9 cellular contexts compared by ENCODE assay signal in genomic region chr18:22703883-22704626, GRCh38.
DNase-seq lines count a peak whose midpoint lies in the region; ATAC-seq and TF ChIP-seq lines count a peak whose summit lies in the region.
"Had no signal": no experiment of that assay in that cellular context is flagged by ENCODE, and none has a peak within 500 bp of the region (broad histone marks: within the 10 kb centered on the region; RNA-seq: fewer than 3 reads in every experiment).

No MANE protein-coding gene starts in this region.

- TF ChIP-seq CTCF in BJ (IDR thresholded peaks at IDR 0.05; ENCODE audit: insufficient read depth, low read depth, low read length) (peak; percentile 64), esophagus squamous epithelium (IDR thresholded peaks at IDR 0.05) (peak; percentile 30 to 83 (median 68)), nephron progenitor cell (IDR thresholded peaks at IDR 0.05) (peak; percentile 93)

- intact Hi-C loops in esophagus squamous epithelium (cut with DNase I): no loop called here

- DNase-seq in BJ (ENCODE audit: low read depth) (no peak), HS-27A (ENCODE audit: low read depth) (peak; percentile 48), SHP77 (lab: John Stamatoyannopoulos, UW) (peak; percentile 56 to 59), esophagus squamous epithelium (lab: John Stamatoyannopoulos, UW) (no peak), nephron progenitor cell (peak; percentile 18), DMS79 (lab: John Stamatoyannopoulos, UW) (no peak), KG1 (lab: John Stamatoyannopoulos, UW) (no peak)

- H3K27ac ChIP-seq in esophagus squamous epithelium: no peak overlapping the region

- H3K36me3 Mint-ChIP-seq in nephron progenitor cell (ENCODE audit: low read depth): no peaks in the 10 kb centered on the region
- H3K36me3 Mint-ChIP-seq: naive thymus-derived CD8-positive, alpha-beta T cell had no signal

- H3K27me3 ChIP-seq in BJ (ENCODE audit: control insufficient read depth, insufficient read depth, low read length) (no peaks in the 10 kb centered on the region), esophagus squamous epithelium (no peaks in the 10 kb centered on the region)

- no peaks in the 10 kb centered on the region for H3K4me1 ChIP-seq in esophagus squamous epithelium

- peaks cover 14% of the 10 kb centered on the region for H3K27me3 Mint-ChIP-seq in nephron progenitor cell (ENCODE audit: low read depth, poor library complexity)

- H3K4me3 ChIP-seq in BJ (ENCODE audit: low read depth, low read length): no peak overlapping the region
- H3K4me3 ChIP-seq in esophagus squamous epithelium: no peak overlapping the region

- TF ChIP-seq POLR2A in esophagus squamous epithelium (IDR thresholded peaks at IDR 0.05): no peak

- peak; percentile 69 for ATAC-seq in GM18517 (IDR thresholded peaks at IDR 0.05; ENCODE audit: unreplicated experiment)
- ATAC-seq: naive thymus-derived CD8-positive, alpha-beta T cell had no signal

- no peaks in the 10 kb centered on the region for H3K9me3 Mint-ChIP-seq in nephron progenitor cell

- no peak overlapping the region for H3K4me3 Mint-ChIP-seq in nephron progenitor cell
- H3K4me3 Mint-ChIP-seq: naive thymus-derived CD8-positive, alpha-beta T cell had no signal

- POLR2A ChIA-PET in BJ (lab: Charles Lee): no interaction called here

- no peak overlapping the region for H3K27ac Mint-ChIP-seq in nephron progenitor cell
- H3K27ac Mint-ChIP-seq: naive thymus-derived CD8-positive, alpha-beta T cell had no signal

- H3K4me1 Mint-ChIP-seq in nephron progenitor cell: peaks cover under 1% of the 10 kb centered on the region
- H3K4me1 Mint-ChIP-seq: naive thymus-derived CD8-positive, alpha-beta T cell had no signal

- WGBS in esophagus squamous epithelium, 2 donors: 56 to 61% methylated on average over 9 of the region's 9 CpGs

- no peaks in the 10 kb centered on the region for H3K9me3 ChIP-seq in esophagus squamous epithelium

- H3K36me3 ChIP-seq in BJ (ENCODE audit: control insufficient read depth, insufficient read depth, low read length): no peaks in the 10 kb centered on the region
- H3K36me3 ChIP-seq in esophagus squamous epithelium: no peaks in the 10 kb centered on the region

- CTCF ChIA-PET in BJ (lab: Yijun Ruan, JAX): interaction anchor here (0.7 to 1.8 kb wide), 7 partner anchors 10 to 148 kb away, joined by 3 to 7 read pairs (median 4); no protein-coding TSS in a partner anchor

Comparison
In these comparisons a context has a peak if more than half of its experiments do, and no peak if none do; other contexts are left out.
1. DNase-seq: peak in HS-27A (single experiment), SHP77 (2 of 2) and nephron progenitor cell (single experiment); none in BJ (single experiment), esophagus squamous epithelium (single experiment), DMS79 (single experiment) and KG1 (single experiment).
2. Peak in every context shown above with its lines, with median percentiles within 50 percentile points of each other: CTCF ChIP-seq.